23 cellular contexts compared by ENCODE assay signal in the genomic region with DNA sequence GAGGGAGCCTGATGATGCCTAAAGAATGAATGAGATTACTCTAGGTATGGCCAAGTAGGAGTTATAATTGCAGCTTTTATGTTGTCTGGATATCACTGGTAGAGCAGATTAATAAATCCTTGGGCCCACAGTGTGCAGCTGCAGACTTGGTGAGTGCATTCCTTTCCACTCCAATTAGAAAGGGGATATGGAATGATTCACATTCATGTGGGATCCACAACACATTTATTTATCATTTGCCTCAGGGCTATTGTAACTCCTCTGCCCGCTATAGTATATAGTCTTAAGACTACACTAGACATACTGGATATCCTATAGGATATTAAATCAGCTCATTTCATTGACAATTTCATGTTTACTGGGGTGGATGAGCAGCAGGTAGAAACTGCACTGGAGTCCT. TPM values are rescaled to one million over a fixed set of nuclear protein-coding genes. Genes with fewer than 3 reads are reported as not detected.
DNase-seq lines count a peak whose midpoint lies in the region; ATAC-seq, FAIRE-seq and TF ChIP-seq lines count a peak whose summit lies in the region.
"Had no signal": no experiment of that assay in that cellular context is flagged by ENCODE, and none has a peak within 500 bp of the region (broad histone marks: within the 10 kb centered on the region; RNA-seq: fewer than 3 reads in every experiment).

No MANE protein-coding gene starts in this region.

- FAIRE-seq in bronchial epithelial cell (lab: Jason Lieb, UNC), result no peak
- no peak for FAIRE-seq in keratinocyte (lab: Jason Lieb, UNC)
- FAIRE-seq: G401.6, GM12891, GM18507, H54, HepG2 had no signal

- H3K27me3 ChIP-seq in bronchial epithelial cell (ENCODE audit: control insufficient read depth, insufficient read depth, low read length) (no peaks in the 10 kb centered on the region), keratinocyte (ENCODE audit: control insufficient read depth, extremely low read depth, insufficient read depth, low read length) (no peaks in the 10 kb centered on the region)
- H3K27me3 ChIP-seq: BLaER1 had no signal

- no peak overlapping the region for H3K27ac Mint-ChIP-seq in activated CD4-positive, alpha-beta memory T cell treated with anti-CD3 and anti-CD28 coated beads, Interleukin-2, amount 10 ng/mL, durations not matched to agents 7 days and 5 days
- H3K27ac Mint-ChIP-seq: CD4-positive, alpha-beta memory T cell; GM23338 had no signal

- no peaks in the 10 kb centered on the region for H3K9me3 Mint-ChIP-seq in activated CD4-positive, alpha-beta memory T cell treated with anti-CD3 and anti-CD28 coated beads, Interleukin-2, amount 10 ng/mL, durations not matched to agents 7 days and 5 days
- H3K9me3 Mint-ChIP-seq: CD4-positive, alpha-beta memory T cell; GM23338; IgD-negative memory B cell had no signal

- no peaks in the 10 kb centered on the region for H3K9me3 ChIP-seq in keratinocyte (ENCODE audit: control insufficient read depth, low read depth, low read length)
- H3K9me3 ChIP-seq: BLaER1 had no signal

- H4K20me1 ChIP-seq in keratinocyte (ENCODE audit: control insufficient read depth, extremely low read depth, insufficient read depth, low read length), result no peaks in the 10 kb centered on the region
- H4K20me1 ChIP-seq: BLaER1 had no signal

- no peak overlapping the region for H3K4me3 Mint-ChIP-seq in activated CD4-positive, alpha-beta memory T cell treated with anti-CD3 and anti-CD28 coated beads, Interleukin-2, amount 10 ng/mL, durations not matched to agents 7 days and 5 days
- H3K4me3 Mint-ChIP-seq: CD14-positive monocyte; CD4-positive, alpha-beta memory T cell; GM23338; IgD-negative memory B cell had no signal

- peaks cover 4% of the 10 kb centered on the region for H3K4me1 ChIP-seq in keratinocyte (ENCODE audit: control insufficient read depth, extremely low read depth, insufficient read depth, low read length)
- H3K4me1 ChIP-seq: BLaER1 had no signal

- POLR2A ChIA-PET in activated CD4-positive, alpha-beta memory T cell treated with anti-CD3 and anti-CD28 coated beads, Interleukin-2, amount 10 ng/mL, durations not matched to agents 7 days and 5 days (lab: Charles Lee), result no interaction called here

- no peak overlapping the region for H3K27ac ChIP-seq in keratinocyte (ENCODE audit: control insufficient read depth, insufficient read depth, low read length)
- H3K27ac ChIP-seq: BLaER1 had no signal

- H3K4me3 ChIP-seq in bronchial epithelial cell (ENCODE audit: low read depth, low read length) (no peak overlapping the region), keratinocyte (ENCODE audit: control insufficient read depth in 2 of 3, extremely low read depth in 1 of 3, insufficient read depth in 2 of 3, low read depth in 1 of 3, low read length in 3 of 3) (no peak overlapping the region)
- H3K4me3 ChIP-seq: BLaER1, GM23338 had no signal

- H3K36me3 ChIP-seq in bronchial epithelial cell (ENCODE audit: control insufficient read depth, insufficient read depth, low read length) (no peaks in the 10 kb centered on the region), keratinocyte (ENCODE audit: control insufficient read depth in 2 of 2, extremely low read depth in 1 of 2, insufficient read depth in 2 of 2, low read length in 2 of 2) (no peaks in the 10 kb centered on the region)
- H3K36me3 ChIP-seq: BLaER1 had no signal

- no peaks in the 10 kb centered on the region for H3K9me1 ChIP-seq in keratinocyte (ENCODE audit: control insufficient read depth, extremely low read depth, insufficient read depth, low read length)

- no peak overlapping the region for H3K4me2 ChIP-seq in keratinocyte (ENCODE audit: control insufficient read depth, extremely low read depth, insufficient read depth, low read depth, low read length)
- H3K4me2 ChIP-seq: BLaER1, GM23338 had no signal

- H3K36me3 Mint-ChIP-seq in activated CD4-positive, alpha-beta memory T cell treated with anti-CD3 and anti-CD28 coated beads, Interleukin-2, amount 10 ng/mL, durations not matched to agents 7 days and 5 days (ENCODE audit: low read depth), result no peaks in the 10 kb centered on the region
- H3K36me3 Mint-ChIP-seq: CD14-positive monocyte; CD4-positive, alpha-beta memory T cell; IgD-negative memory B cell had no signal

- ATAC-seq in HG02884 (IDR thresholded peaks at IDR 0.05; ENCODE audit: unreplicated experiment), result no peak
- ATAC-seq: GM23338 had no signal

- H3K27me3 Mint-ChIP-seq in activated CD4-positive, alpha-beta memory T cell treated with anti-CD3 and anti-CD28 coated beads, Interleukin-2, amount 10 ng/mL, durations not matched to agents 7 days and 5 days, result peaks cover 23% of the 10 kb centered on the region

- H3K9ac ChIP-seq in keratinocyte (ENCODE audit: control insufficient read depth, extremely low read depth, insufficient read depth, low read length), result no peak overlapping the region
- H3K9ac ChIP-seq: BLaER1 had no signal

- no peaks in the 10 kb centered on the region for H3K79me2 ChIP-seq in keratinocyte (ENCODE audit: control insufficient read depth, insufficient read depth, low read length)

- DNase-seq in Daoy (ENCODE audit: low read depth), result peak; percentile 28
- DNase-seq in M059J (ENCODE audit: low read depth), result peak; percentile 61
- DNase-seq in bronchial epithelial cell (ENCODE audit: low read depth), result peak; percentile 58
- DNase-seq in keratinocyte (ENCODE audit: low read depth, low spot score), result peak; percentile 36
- no peak for DNase-seq in activated CD4-positive, alpha-beta memory T cell treated with anti-CD3 and anti-CD28 coated beads, Interleukin-2, amount 10 ng/mL, durations not matched to agents 7 days and 5 days
- DNase-seq in NCI-H146 (lab: John Stamatoyannopoulos, UW), result no peak
- DNase-seq: 8988T; CD4-positive, alpha-beta memory T cell; DMS153; DMS79; HCEC 1CT had no signal

- peaks cover 14% of the 10 kb centered on the region for H3K4me1 Mint-ChIP-seq in activated CD4-positive, alpha-beta memory T cell treated with anti-CD3 and anti-CD28 coated beads, Interleukin-2, amount 10 ng/mL, durations not matched to agents 7 days and 5 days
- H3K4me1 Mint-ChIP-seq: GM23338, IgD-negative memory B cell had no signal

- no peak overlapping the region for H2AFZ ChIP-seq in keratinocyte (ENCODE audit: control insufficient read depth, low read length)
- H2AFZ ChIP-seq: GM23338 had no signal

- CTCF ChIA-PET in activated CD4-positive, alpha-beta memory T cell treated with anti-CD3 and anti-CD28 coated beads, Interleukin-2, amount 10 ng/mL, durations not matched to agents 7 days and 5 days (lab: Charles Lee), result no interaction called here

- no peak for TF ChIP-seq CTCF in bronchial epithelial cell (IDR thresholded peaks at IDR 0.05; ENCODE audit: insufficient read depth, low read length, severe bottlenecking)
- no peak for TF ChIP-seq CTCF in keratinocyte (optimal IDR thresholded peaks at IDR 0.05 in 1 of 3, IDR thresholded peaks at IDR 0.05 in 1 of 3, conservative IDR thresholded peaks at IDR 0.05 in 1 of 3; ENCODE audit: extremely low read depth in 1 of 3, insufficient read depth in 2 of 3, low read length in 3 of 3)

- dilution Hi-C loops in keratinocyte (cut with MboI; ENCODE audit: extremely low pct_ligation_motif_present, low sequenced_read_pairs), result no loop called here

RNA-seq across cellular contexts. Expression of a gene that starts 11.6 kb away (rescaled TPM):
- total RNA-seq in Daoy (2014; rRNA removed; shearing (Covaris generic)), result not detected in 2 replicates
- total RNA-seq in M059J (2014; rRNA removed; shearing (Covaris generic)), result not detected in 2 replicates
- 4.9 and 13.2 TPM in 2 replicates for total RNA-seq in bronchial epithelial cell
- polyA plus RNA-seq in keratinocyte, result 0.84 to 1.9 TPM (median 0.89 TPM) in 3 replicates
- 9.7 TPM for polyA plus RNA-seq in keratinocyte (2011; ENCODE audit: low read depth)
- polyA plus RNA-seq in keratinocyte (2011; cell fraction: cytosol; rRNA removed), result 0.65 and 0.68 TPM in 2 replicates
- 2.3 and 3.8 TPM in 2 replicates for polyA plus RNA-seq in keratinocyte (2011; cell fraction: nucleus; rRNA removed)
- 1.0 and 10.0 TPM in 2 replicates for polyA plus RNA-seq in keratinocyte (2012; ENCODE audit: low replicate concordance)
- 0.10 to 1.7 TPM in 2 of 3 replicates, not detected in the other for polyA minus RNA-seq in keratinocyte
- not detected for polyA minus RNA-seq in keratinocyte (2011; cell fraction: cytosol; rRNA and poly(A)+ RNA removed)
- polyA minus RNA-seq in keratinocyte (2011; cell fraction: nucleus; rRNA and poly(A)+ RNA removed), result 0.70 and 0.74 TPM in 2 replicates
- total RNA-seq in activated CD4-positive, alpha-beta memory T cell treated with anti-CD3 and anti-CD28 coated beads, Interleukin-2, amount 10 ng/mL, durations not matched to agents 7 days and 5 days, result under 1 TPM in 1 of 2 experiments, not detected in 1; 0.15 TPM
- total RNA-seq: A673 had no signal
- polyA plus RNA-seq: AG04450 had no signal

Comparison
In these comparisons a context has a peak if more than half of its experiments do, and no peak if none do; other contexts are left out.
1. DNase-seq: peak in Daoy (single experiment), M059J (single experiment), bronchial epithelial cell (single experiment) and keratinocyte (single experiment); none in activated CD4-positive, alpha-beta memory T cell treated with anti-CD3 and anti-CD28 coated beads, Interleukin-2, amount 10 ng/mL, durations not matched to agents 7 days and 5 days (single experiment) and NCI-H146 (single experiment).